ENCODE assay signal across 25 cellular contexts in genomic region chr22:31233001-31233400, GRCh38. TPM values are rescaled to one million over a fixed set of nuclear protein-coding genes. Genes with fewer than 3 reads are reported as not detected.
DNase-seq lines count a peak whose midpoint lies in the region; ATAC-seq and TF ChIP-seq lines count a peak whose summit lies in the region.
"Had no signal": no experiment of that assay in that cellular context is flagged by ENCODE, and none has a peak within 500 bp of the region (broad histone marks: within the 10 kb centered on the region; RNA-seq: fewer than 3 reads in every experiment).

No MANE protein-coding gene starts in this region.

- peak overlapping the region; percentile 49 to 92 (median 78) for H3K27ac ChIP-seq in upper lobe of left lung
- H3K27ac ChIP-seq: adrenal gland, thoracic aorta had no signal

- H3K27ac Mint-ChIP-seq in activated naive CD4-positive, alpha-beta T cell treated with anti-CD3 and anti-CD28 coated beads, Interleukin-2, amount 10 ng/mL, durations not matched to agents 7 days and 5 days = peak overlapping the region; percentile 39
- peak overlapping the region; percentile 77 for H3K27ac Mint-ChIP-seq in T-helper 17 cell
- no peak overlapping the region for H3K27ac Mint-ChIP-seq in activated naive CD8-positive, alpha-beta T cell treated with anti-CD3 and anti-CD28 coated beads for 36 hours
- H3K27ac Mint-ChIP-seq: activated B cell treated with CpG ODN at 0.5 μM for 24 hours; CD4-positive, alpha-beta T cell; nephron progenitor cell; progenitor cell of endocrine pancreas had no signal

- DNase-seq in activated naive CD4-positive, alpha-beta T cell treated with anti-CD3 and anti-CD28 coated beads, Interleukin-2, amount 10 ng/mL, durations not matched to agents 7 days and 5 days = no peak
- DNase-seq in activated naive CD4-positive, alpha-beta T cell treated with Interleukin-2 at 50 U/mL for 16 hours = no peak
- DNase-seq in T-helper 17 cell (no peak), kidney tubule cell (ENCODE audit: low spot score) (peak; percentile 67), upper lobe of left lung (peak in 1 of 2 donors; percentile 75), NCI-H146 treated with DMSO at 0.1 percent for 48 hours (lab: John Stamatoyannopoulos, UW; ENCODE audit: unreplicated experiment) (no peak)
- no peak for DNase-seq in activated naive CD8-positive, alpha-beta T cell treated with anti-CD3 and anti-CD28 coated beads for 36 hours
- DNase-seq: activated B cell treated with CpG ODN at 0.5 μM for 24 hours; activated CD8-positive, alpha-beta memory T cell treated with anti-CD3 and anti-CD28 coated beads for 24 hours; adrenal gland; CD4-positive, alpha-beta T cell; DND-41; effector CD4-positive, alpha-beta T cell; GOT3; head of caudate nucleus; MG63; NCI-H2107; NCI-H524 treated with DMSO at 0.1 percent for 48 hours; nephron progenitor cell; stimulated activated CD4-positive, alpha-beta T cell treated with anti-CD3 and anti-CD28 coated beads, Interleukin-12 subunit alpha, Interleukin-12 subunit beta, amount 100 ng/mL, for 4 hours had no signal

- CTCF ChIA-PET in activated naive CD4-positive, alpha-beta T cell treated with anti-CD3 and anti-CD28 coated beads, Interleukin-2, amount 10 ng/mL, durations not matched to agents 7 days and 5 days (lab: Charles Lee) = interaction anchor here (1.4 to 1.8 kb wide), 4 partner anchors 21 to 144 kb away, joined by 6 to 9 read pairs (median 6); partner anchors contain the start of genes LIMK2 and SELENOM

- no peak for TF ChIP-seq EP300 in upper lobe of left lung (IDR thresholded peaks at IDR 0.05)

- ATAC-seq in T-helper 17 cell (no peak), upper lobe of left lung (ENCODE audit: low FRiP score in 2 of 2) (no peak), HG03571 (IDR thresholded peaks at IDR 0.05; ENCODE audit: unreplicated experiment) (no peak)
- ATAC-seq: A549 had no signal

- no peaks in the 10 kb centered on the region for H3K27me3 ChIP-seq in upper lobe of left lung
- H3K27me3 ChIP-seq: adrenal gland, MG63 had no signal

- WGBS in upper lobe of left lung, 2 donors = 61 to 68% methylated on average over 3 of the region's 3 CpGs

- TF ChIP-seq CTCF in upper lobe of left lung (IDR thresholded peaks at IDR 0.05) = no peak

- no peak for TF ChIP-seq POLR2A in upper lobe of left lung (IDR thresholded peaks at IDR 0.05)

- H3K36me3 Mint-ChIP-seq in activated naive CD4-positive, alpha-beta T cell treated with anti-CD3 and anti-CD28 coated beads, Interleukin-2, amount 10 ng/mL, durations not matched to agents 7 days and 5 days = peaks cover 34% of the 10 kb centered on the region
- peaks cover 2% of the 10 kb centered on the region for H3K36me3 Mint-ChIP-seq in T-helper 17 cell (ENCODE audit: low read depth)
- H3K36me3 Mint-ChIP-seq in activated naive CD8-positive, alpha-beta T cell treated with anti-CD3 and anti-CD28 coated beads for 36 hours = peaks cover 2% of the 10 kb centered on the region

- H3K36me3 ChIP-seq in upper lobe of left lung = no peaks in the 10 kb centered on the region
- H3K36me3 ChIP-seq: adrenal gland, thoracic aorta had no signal

- H3K4me3 ChIP-seq in upper lobe of left lung = no peak overlapping the region
- H3K4me3 ChIP-seq: A549, adrenal gland, MG63, thoracic aorta had no signal

- no peak overlapping the region for H3K4me3 Mint-ChIP-seq in activated naive CD4-positive, alpha-beta T cell treated with anti-CD3 and anti-CD28 coated beads, Interleukin-2, amount 10 ng/mL, durations not matched to agents 7 days and 5 days
- H3K4me3 Mint-ChIP-seq in T-helper 17 cell = no peak overlapping the region
- H3K4me3 Mint-ChIP-seq in activated naive CD8-positive, alpha-beta T cell treated with anti-CD3 and anti-CD28 coated beads for 36 hours = no peak overlapping the region
- H3K4me3 Mint-ChIP-seq: activated B cell treated with CpG ODN at 0.5 μM for 24 hours; CD4-positive, alpha-beta T cell; nephron progenitor cell; T-helper 2 cell treated with Interferon-gamma antibody and Interleukin-4, amounts not matched to agents 5 μg/mL and 100 μg/mL, for 36 hours had no signal

- peaks cover 48% of the 10 kb centered on the region for H3K4me1 Mint-ChIP-seq in activated naive CD4-positive, alpha-beta T cell treated with anti-CD3 and anti-CD28 coated beads, Interleukin-2, amount 10 ng/mL, durations not matched to agents 7 days and 5 days
- peaks cover 46% of the 10 kb centered on the region for H3K4me1 Mint-ChIP-seq in T-helper 17 cell
- peaks cover 23% of the 10 kb centered on the region for H3K4me1 Mint-ChIP-seq in activated naive CD8-positive, alpha-beta T cell treated with anti-CD3 and anti-CD28 coated beads for 36 hours

- no peaks in the 10 kb centered on the region for H3K9me3 Mint-ChIP-seq in activated naive CD4-positive, alpha-beta T cell treated with anti-CD3 and anti-CD28 coated beads, Interleukin-2, amount 10 ng/mL, durations not matched to agents 7 days and 5 days
- H3K9me3 Mint-ChIP-seq in activated naive CD8-positive, alpha-beta T cell treated with anti-CD3 and anti-CD28 coated beads for 36 hours = no peaks in the 10 kb centered on the region
- H3K9me3 Mint-ChIP-seq: activated B cell treated with CpG ODN at 0.5 μM for 24 hours; CD4-positive, alpha-beta T cell; nephron progenitor cell; T-helper 2 cell treated with Interferon-gamma antibody and Interleukin-4, amounts not matched to agents 5 μg/mL and 100 μg/mL, for 36 hours had no signal

- H3K9me3 ChIP-seq in T-helper 17 cell (ENCODE audit: control insufficient read depth, low read length, poor library complexity, severe bottlenecking) (no peaks in the 10 kb centered on the region), upper lobe of left lung (no peaks in the 10 kb centered on the region)
- H3K9me3 ChIP-seq: A549, adrenal gland, MG63, thoracic aorta had no signal

- H3K4me1 ChIP-seq in upper lobe of left lung = peaks cover 68 to 81% (median 73%) of the 10 kb centered on the region in 4 donors

- no peaks in the 10 kb centered on the region for H3K27me3 Mint-ChIP-seq in activated naive CD4-positive, alpha-beta T cell treated with anti-CD3 and anti-CD28 coated beads, Interleukin-2, amount 10 ng/mL, durations not matched to agents 7 days and 5 days
- H3K27me3 Mint-ChIP-seq in T-helper 17 cell = no peaks in the 10 kb centered on the region
- no peaks in the 10 kb centered on the region for H3K27me3 Mint-ChIP-seq in activated naive CD8-positive, alpha-beta T cell treated with anti-CD3 and anti-CD28 coated beads for 36 hours
- H3K27me3 Mint-ChIP-seq: activated B cell treated with CpG ODN at 0.5 μM for 24 hours; CD4-positive, alpha-beta T cell; progenitor cell of endocrine pancreas had no signal

RNA-seq across cellular contexts. Expression of gene LIMK2, which starts 20.9 kb away (rescaled TPM):
- total RNA-seq in T-helper 17 cell (10 to 100 TPM; 20.7 to 25.3 TPM), upper lobe of left lung (100 to 1,000 TPM in 2 of 6 donors, 10 to 100 TPM in 4; 44.5 to 141 (median 75.8) TPM)
- total RNA-seq in activated naive CD8-positive, alpha-beta T cell treated with anti-CD3 and anti-CD28 coated beads for 36 hours = 10 to 100 TPM; 28.9 to 30.1 TPM

RNA-seq across cellular contexts. Expression of gene PIK3IP1, which starts 59.3 kb away (rescaled TPM):
- total RNA-seq in T-helper 17 cell (100 to 1,000 TPM; 388 to 426 TPM), upper lobe of left lung (10 to 100 TPM; 38.9 to 97.1 (median 65.8) TPM)
- 10 to 100 TPM; 10.7 to 11.3 TPM for total RNA-seq in activated naive CD8-positive, alpha-beta T cell treated with anti-CD3 and anti-CD28 coated beads for 36 hours
